Comparison of ENCODE assay signal across 8 cellular contexts in the genomic region with DNA sequence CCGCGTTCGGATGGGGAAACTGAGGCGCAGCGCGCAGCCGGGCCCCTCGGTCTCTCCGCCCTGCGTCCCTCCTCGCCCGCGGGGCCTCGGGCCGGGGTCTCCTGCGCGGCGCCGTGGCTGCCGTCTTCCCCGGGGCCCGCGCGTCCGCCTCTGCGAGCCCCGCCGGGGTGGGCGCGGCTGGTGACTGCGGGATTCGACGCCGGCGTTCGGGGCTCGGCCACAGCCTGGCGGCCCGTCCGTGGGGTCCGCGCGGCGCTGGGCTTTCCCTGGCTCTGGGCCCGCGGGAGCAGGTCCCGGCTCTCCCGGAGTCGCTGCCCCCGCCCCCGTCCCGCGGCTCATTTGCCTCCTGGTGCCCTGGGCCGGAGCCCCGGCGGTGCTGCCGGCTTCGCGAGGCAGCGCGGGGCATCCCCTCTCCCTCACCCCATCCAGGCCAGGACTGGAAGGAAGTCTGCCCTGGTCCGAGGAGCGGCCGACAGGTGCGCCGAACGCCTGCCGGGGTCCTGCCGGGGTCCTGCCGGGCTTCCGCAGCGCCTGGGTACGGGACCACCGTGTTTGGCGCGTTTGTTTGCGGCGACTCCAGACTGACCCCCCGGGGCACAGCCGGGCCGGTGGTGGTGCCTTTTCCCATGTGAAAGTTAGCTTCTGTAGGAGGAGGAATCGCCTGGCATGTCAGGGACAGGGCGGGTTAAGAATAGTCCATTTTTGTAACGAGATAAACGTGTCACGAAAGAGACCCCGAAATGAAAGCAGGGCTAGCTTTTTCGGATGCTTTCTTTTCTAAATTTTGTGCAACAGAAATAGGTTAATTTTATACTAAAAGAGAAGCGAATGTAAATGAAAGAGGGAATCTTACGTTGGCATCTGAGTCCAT. TPM values are rescaled to one million over a fixed set of nuclear protein-coding genes. Genes with fewer than 3 reads are reported as not detected.
DNase-seq lines count a peak whose midpoint lies in the region; ATAC-seq lines count a peak whose summit lies in the region.

No MANE protein-coding gene starts in this region.

- H3K27me3 Mint-ChIP-seq in immature natural killer cell (ENCODE audit: low read depth in 3 of 3), result peaks cover 9 to 27% (median 20%) of the 10 kb centered on the region in 3 donors
- peaks cover 6% of the 10 kb centered on the region for H3K27me3 Mint-ChIP-seq in stimulated activated naive CD8-positive, alpha-beta T cell treated with anti-CD3 and anti-CD28 coated beads, Interleukin-15, amount 100 ng/mL, for 72 hours

- peak overlapping the region; percentile 89 for H3K9ac ChIP-seq in adipocyte (ENCODE audit: low read length)

- H3K36me3 Mint-ChIP-seq in immature natural killer cell, result peaks cover 0 to 6% (median 0%) of the 10 kb centered on the region in 3 donors

- peak overlapping the region; percentile 75 to 85 (median 81) for H3K4me3 Mint-ChIP-seq in immature natural killer cell
- peak overlapping the region; percentile 66 to 71 for H3K4me3 Mint-ChIP-seq in stimulated activated naive CD8-positive, alpha-beta T cell treated with anti-CD3 and anti-CD28 coated beads, Interleukin-15, amount 100 ng/mL, for 72 hours

- H3K4me3 ChIP-seq in adipocyte (ENCODE audit: low read length), result peak overlapping the region; percentile 84

- DNase-seq in Daoy (ENCODE audit: low read depth) (peak; percentile 14), adipocyte (ENCODE audit: low read depth) (peak; percentile 63), immature natural killer cell (no peak), GDM1 (lab: John Stamatoyannopoulos, UW) (no peak), ureter (ENCODE audit: low spot score) (no peak), NAMALWA (ENCODE audit: low spot score) (no peak)
- no peak for DNase-seq in stimulated activated naive CD8-positive, alpha-beta T cell treated with anti-CD3 and anti-CD28 coated beads, Interleukin-15, amount 100 ng/mL, for 72 hours

- peaks cover 26 to 33% of the 10 kb centered on the region in 2 donors for H3K4me1 Mint-ChIP-seq in immature natural killer cell
- peaks cover 44% of the 10 kb centered on the region for H3K4me1 Mint-ChIP-seq in stimulated activated naive CD8-positive, alpha-beta T cell treated with anti-CD3 and anti-CD28 coated beads, Interleukin-15, amount 100 ng/mL, for 72 hours

- H3K27ac Mint-ChIP-seq in immature natural killer cell, result peak overlapping the region in 4 of 6 donors; percentile 34 to 84 (median 78)
- peak overlapping the region in 1 of 2 donors; percentile 6 for H3K27ac Mint-ChIP-seq in stimulated activated naive CD8-positive, alpha-beta T cell treated with anti-CD3 and anti-CD28 coated beads, Interleukin-15, amount 100 ng/mL, for 72 hours

- H3K4me1 ChIP-seq in adipocyte (ENCODE audit: control insufficient read depth, insufficient read depth, low read length), result peaks cover 43% of the 10 kb centered on the region

- no peaks in the 10 kb centered on the region for H3K27me3 ChIP-seq in adipocyte (replicated peaks; ENCODE audit: control insufficient read depth, insufficient read depth, low read length)

- ATAC-seq in HG02885 (IDR thresholded peaks at IDR 0.05; ENCODE audit: poor library complexity, unreplicated experiment), result peak; percentile 22
- ATAC-seq in stimulated activated naive CD8-positive, alpha-beta T cell treated with anti-CD3 and anti-CD28 coated beads, Interleukin-15, amount 100 ng/mL, for 72 hours, result peak; percentile 49

- no peaks in the 10 kb centered on the region for H3K9me3 ChIP-seq in adipocyte (ENCODE audit: control insufficient read depth, low read length)

- peaks cover 23% of the 10 kb centered on the region for H3K36me3 ChIP-seq in adipocyte (ENCODE audit: control insufficient read depth, insufficient read depth, low read length, severe bottlenecking)

- H3K9me3 Mint-ChIP-seq in immature natural killer cell, result no peaks in the 10 kb centered on the region
- no peaks in the 10 kb centered on the region for H3K9me3 Mint-ChIP-seq in stimulated activated naive CD8-positive, alpha-beta T cell treated with anti-CD3 and anti-CD28 coated beads, Interleukin-15, amount 100 ng/mL, for 72 hours

RNA-seq across cellular contexts. Expression of a gene that starts 0.7 kb away (rescaled TPM):
- total RNA-seq in Daoy (2014; rRNA removed; shearing (Covaris generic)), result 17.7 and 30.9 TPM in 2 replicates
- 10 to 100 TPM; 67.7 to 71.4 (median 70.2) TPM for polyA plus RNA-seq in immature natural killer cell
- 26.2 TPM for total RNA-seq in ureter

RNA-seq across cellular contexts. Expression of a gene that starts 42.6 kb away (rescaled TPM):
- total RNA-seq in Daoy (2014; rRNA removed; shearing (Covaris generic)), result 62.0 and 65.6 TPM in 2 replicates
- 1 to 10 TPM; 1.1 to 5.1 (median 4.7) TPM for polyA plus RNA-seq in immature natural killer cell
- 48.7 TPM for total RNA-seq in ureter

Comparison
In these comparisons a context has a peak if more than half of its experiments do, and no peak if none do; other contexts are left out.
1. DNase-seq: peak in Daoy (single experiment) and adipocyte (single experiment); none in immature natural killer cell (0 of 3), stimulated activated naive CD8-positive, alpha-beta T cell treated with anti-CD3 and anti-CD28 coated beads, Interleukin-15, amount 100 ng/mL, for 72 hours (0 of 2), GDM1 (single experiment), ureter (single experiment) and NAMALWA (single experiment).